8 cellular contexts compared by ENCODE assay signal in genomic region chr12:6606331-6607131, GRCh38. TPM values are rescaled to one million over a fixed set of nuclear protein-coding genes. Genes with fewer than 3 reads are reported as not detected.
DNase-seq lines count a peak whose midpoint lies in the region; ATAC-seq, FAIRE-seq and TF ChIP-seq lines count a peak whose summit lies in the region.

No MANE protein-coding gene starts in this region.

- ATAC-seq in GM21576 (IDR thresholded peaks at IDR 0.05; ENCODE audit: unreplicated experiment) (no peak), HG03571 (IDR thresholded peaks at IDR 0.05; ENCODE audit: unreplicated experiment) (no peak)

- TF ChIP-seq POLR2A in GM19099 (IDR thresholded peaks at IDR 0.05; ENCODE audit: extremely low read depth, insufficient read length, low read depth) (peak; percentile 21), Peyer's patch (IDR thresholded peaks at IDR 0.05) (no peak)

- TF ChIP-seq CTCF in Peyer's patch (IDR thresholded peaks at IDR 0.05), result no peak

- H3K9me3 ChIP-seq in Peyer's patch, result no peaks in the 10 kb centered on the region

- H3K4me1 ChIP-seq in Peyer's patch, result peaks cover 0 to 40% (median 32%) of the 10 kb centered on the region in 4 donors

- DNase-seq in Peyer's patch (peak; percentile 77 to 89 (median 87)), glomerular visceral epithelial cell (ENCODE audit: extremely low spot score) (peak; percentile 38), nucleus accumbens (lab: John Stamatoyannopoulos, UW) (peak in 46 of 56 donors; percentile 19 to 78 (median 61)), urothelium cell line (ENCODE audit: low spot score) (peak; percentile 42)
- peak; percentile 69 for DNase-seq in activated naive CD4-positive, alpha-beta T cell treated with Interleukin-2 at 50 U/mL for 16 hours

- FAIRE-seq in urothelium cell line (lab: Jason Lieb, UNC), result peak; percentile 85

- peaks cover 0 to 18% (median 0%) of the 10 kb centered on the region in 3 donors for H3K36me3 ChIP-seq in Peyer's patch

- no peaks in the 10 kb centered on the region for H3K27me3 ChIP-seq in Peyer's patch

- H3K4me3 ChIP-seq in Peyer's patch, result peak overlapping the region; percentile 91 to 95 (median 91)

- peak overlapping the region; percentile 91 to 98 (median 94) for H3K27ac ChIP-seq in Peyer's patch

RNA-seq across cellular contexts. Expression of gene CHD4, which starts 0.6 kb away (rescaled TPM):
- 100 to 1,000 TPM; 129 to 209 (median 167) TPM for total RNA-seq in Peyer's patch

RNA-seq across cellular contexts. Expression of gene LPAR5, which starts 29.2 kb away (rescaled TPM):
- total RNA-seq in Peyer's patch, result 10 to 100 TPM; 18.7 to 36.2 (median 25.3) TPM

RNA-seq across cellular contexts. Expression of gene NOP2, which starts 38.4 kb away (rescaled TPM):
- total RNA-seq in Peyer's patch, result 100 to 1,000 TPM in 1 of 4 donors, 10 to 100 TPM in 3; 21.4 to 135 (median 43.6) TPM

RNA-seq across cellular contexts. Expression of gene ACRBP, which starts 40.7 kb away (rescaled TPM):
- 10 to 100 TPM in 2 of 4 donors, 1 to 10 TPM in 2; 5.1 to 12.1 (median 10.3) TPM for total RNA-seq in Peyer's patch

RNA-seq across cellular contexts. Expression of gene IFFO1, which starts 50.7 kb away (rescaled TPM):
- 10 to 100 TPM in 2 of 4 donors, 1 to 10 TPM in 2; 7.8 to 50.3 (median 9.5) TPM for total RNA-seq in Peyer's patch
